Comparison of ENCODE assay signal across 8 cellular contexts in the genomic region with DNA sequence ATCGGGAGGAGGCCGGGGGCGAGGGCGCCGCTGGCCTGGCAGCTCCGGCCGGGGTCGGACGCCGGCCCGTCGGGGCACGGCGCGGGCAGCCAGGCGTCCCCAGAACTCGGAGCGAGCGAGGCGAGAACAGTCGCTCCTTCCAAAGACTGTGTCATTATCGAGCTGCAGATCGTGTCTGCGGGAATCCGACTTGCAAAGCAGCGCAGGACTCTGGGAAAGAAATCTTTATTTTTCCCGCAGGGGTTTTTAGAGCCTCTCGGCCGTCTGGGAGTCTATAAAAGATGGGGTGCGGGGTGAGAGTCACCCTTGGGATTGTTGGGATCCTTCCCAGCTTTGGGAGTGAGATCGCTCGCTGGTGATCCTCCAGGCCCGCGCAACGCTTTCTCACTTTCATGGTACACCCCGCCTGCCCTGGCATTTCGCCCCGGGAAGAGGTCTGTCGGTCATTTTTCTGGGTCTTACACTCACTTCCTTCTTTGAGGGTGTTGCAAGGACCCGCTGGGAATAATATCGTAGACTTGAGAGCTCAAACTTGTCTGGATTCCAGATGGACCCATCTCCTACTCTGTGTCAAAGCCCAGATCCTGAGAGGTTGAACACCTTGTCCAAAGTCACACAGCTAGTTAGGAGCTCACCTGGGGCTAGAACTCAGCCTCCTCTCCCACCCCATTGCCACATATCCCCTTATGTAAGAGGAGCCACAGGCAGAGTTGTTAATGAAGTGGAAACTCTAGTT. TPM values are rescaled to one million over a fixed set of nuclear protein-coding genes. Genes with fewer than 3 reads are reported as not detected.
DNase-seq lines count a peak whose midpoint lies in the region; ATAC-seq, FAIRE-seq and TF ChIP-seq lines count a peak whose summit lies in the region.

No MANE protein-coding gene starts in this region.

- H3K4me3 Mint-ChIP-seq in activated CD4-positive, alpha-beta T cell treated with anti-CD3 and anti-CD28 coated beads for 36 hours: peak overlapping the region; percentile 53

- H3K4me1 Mint-ChIP-seq in activated CD4-positive, alpha-beta T cell treated with anti-CD3 and anti-CD28 coated beads for 36 hours: peaks cover 29% of the 10 kb centered on the region

- no peak for DNase-seq in activated CD4-positive, alpha-beta T cell treated with anti-CD3 and anti-CD28 coated beads for 36 hours
- no peak for DNase-seq in activated CD4-positive, alpha-beta T cell treated with anti-CD3 and anti-CD28 coated beads, Interleukin-2, amount 50 U/mL, for 1 hour
- DNase-seq in SJSA1 (ENCODE audit: low read depth in 1 of 2, low spot score in 2 of 2) (peak in 1 of 2 experiments; percentile 32), endothelial cell of umbilical vein (ENCODE audit: low read depth, low spot score) (peak; percentile 57), upper lobe of right lung (peak; percentile 84)

- peak; percentile 42 for TF ChIP-seq POLR2A in endothelial cell of umbilical vein (IDR thresholded peaks at IDR 0.05; ENCODE audit: low read depth, low read length)

- intact Hi-C loops in activated CD4-positive, alpha-beta T cell treated with anti-CD3 and anti-CD28 coated beads for 36 hours (cut with DNase I, micrococcal nuclease): loop anchor here (2.0 to 5.0 kb wide), 6 partner anchors 43 to 1933 kb away; a partner anchor contains a TSS
- intact Hi-C loops in endothelial cell of umbilical vein (cut with micrococcal nuclease) (loop anchor here (1.0 to 10.0 kb wide), 4 partner anchors 9 to 235 kb away; a partner anchor contains a TSS), upper lobe of right lung (cut with DNase I) (no loop called here)

- peak overlapping the region; percentile 58 for H3K4me2 ChIP-seq in endothelial cell of umbilical vein (ENCODE audit: insufficient read depth, low read length)

- FAIRE-seq in endothelial cell of umbilical vein (lab: Jason Lieb, UNC): peak; percentile 72

- H3K27ac ChIP-seq in SJSA1 (no peak overlapping the region), endothelial cell of umbilical vein (ENCODE audit: insufficient read depth, low read depth, low read length) (peak overlapping the region; percentile 29), upper lobe of right lung (peak overlapping the region; percentile 95)

- H3K27me3 ChIP-seq in SJSA1 (replicated peaks): no peaks in the 10 kb centered on the region
- no peaks in the 10 kb centered on the region for H3K27me3 ChIP-seq in endothelial cell of umbilical vein (ENCODE audit: control insufficient read depth in 2 of 2, insufficient read depth in 2 of 2, low read length in 2 of 2)
- H3K27me3 ChIP-seq in mononuclear cell (ENCODE audit: insufficient read depth, low read length): peaks cover 7% of the 10 kb centered on the region
- no peaks in the 10 kb centered on the region for H3K27me3 ChIP-seq in upper lobe of right lung

- H2AFZ ChIP-seq in endothelial cell of umbilical vein (ENCODE audit: low read depth, low read length): peak overlapping the region; percentile 46

- no peak for ATAC-seq in activated CD4-positive, alpha-beta T cell treated with anti-CD3 and anti-CD28 coated beads for 36 hours
- ATAC-seq in upper lobe of right lung (no peak), GM18520 (IDR thresholded peaks at IDR 0.05; ENCODE audit: unreplicated experiment) (no peak), HG03159 (IDR thresholded peaks at IDR 0.05; ENCODE audit: unreplicated experiment) (no peak)

- peaks cover 12% of the 10 kb centered on the region for H3K36me3 Mint-ChIP-seq in activated CD4-positive, alpha-beta T cell treated with anti-CD3 and anti-CD28 coated beads for 36 hours (ENCODE audit: low read depth)

- peaks cover 20% of the 10 kb centered on the region for H3K27me3 Mint-ChIP-seq in activated CD4-positive, alpha-beta T cell treated with anti-CD3 and anti-CD28 coated beads for 36 hours

- POLR2A ChIA-PET in activated CD4-positive, alpha-beta T cell treated with anti-CD3 and anti-CD28 coated beads for 36 hours (lab: Charles Lee): interaction anchor here (0.8 kb wide), 1 partner anchor 10 kb away, joined by 4 read pairs; no protein-coding TSS in a partner anchor
- POLR2A ChIA-PET in endothelial cell of umbilical vein (lab: Charles Lee): interaction anchor here (0.6 to 2.2 kb wide), 6 partner anchors 11 to 143 kb away, joined by 3 to 8 read pairs (median 3); no protein-coding TSS in a partner anchor

- no peaks in the 10 kb centered on the region for H3K9me1 ChIP-seq in endothelial cell of umbilical vein (replicated peaks; ENCODE audit: control insufficient read depth, extremely low read depth, insufficient read depth, low read length)

- TSS peak; percentile 5 for BruUV-seq in endothelial cell of umbilical vein (replicated peaks; lab: Mats Ljungman, UMichigan)

- H3K4me1 ChIP-seq in SJSA1 (replicated peaks) (peaks cover 9% of the 10 kb centered on the region; the same call in 1 of the 2 replicates), endothelial cell of umbilical vein (ENCODE audit: control insufficient read depth, extremely low read depth, insufficient read depth, low read length) (peaks cover 29% of the 10 kb centered on the region), mononuclear cell (ENCODE audit: insufficient read depth, low read length) (peaks cover 55% of the 10 kb centered on the region), upper lobe of right lung (peaks cover 39% of the 10 kb centered on the region)

- no peak overlapping the region for H3K27ac Mint-ChIP-seq in activated CD4-positive, alpha-beta T cell treated with anti-CD3 and anti-CD28 coated beads for 36 hours

- no peaks in the 10 kb centered on the region for H4K20me1 ChIP-seq in endothelial cell of umbilical vein (replicated peaks; ENCODE audit: control insufficient read depth, extremely low read depth, insufficient read depth, low read length)

- 0 out of 2 replicates have a peak, but pooled peaks cover 12% of the 10 kb centered on the region for H3K36me3 ChIP-seq in SJSA1
- no peaks in the 10 kb centered on the region for H3K36me3 ChIP-seq in endothelial cell of umbilical vein (ENCODE audit: control insufficient read depth in 2 of 2, extremely low read depth in 1 of 2, insufficient read depth in 2 of 2, low read length in 2 of 2)
- peaks cover 7% of the 10 kb centered on the region for H3K36me3 ChIP-seq in upper lobe of right lung

- H3K9ac ChIP-seq in endothelial cell of umbilical vein (replicated peaks; ENCODE audit: extremely low read depth, insufficient read depth, low read length): peak overlapping the region; percentile 54

- dilution Hi-C loops in endothelial cell of umbilical vein (cut with MboI; ENCODE audit: extremely low pct_ligation_motif_present, low sequenced_read_pairs): no loop called here

- H3K9me3 ChIP-seq in SJSA1 (replicated peaks) (no peaks in the 10 kb centered on the region), endothelial cell of umbilical vein (replicated peaks; ENCODE audit: control insufficient read depth, insufficient read depth, low read length) (no peaks in the 10 kb centered on the region), mononuclear cell (ENCODE audit: low read depth, low read length) (no peaks in the 10 kb centered on the region), upper lobe of right lung (no peaks in the 10 kb centered on the region)

- TF ChIP-seq CTCF in endothelial cell of umbilical vein (IDR thresholded peaks at IDR 0.05; ENCODE audit: extremely low read depth in 1 of 2, insufficient read depth in 1 of 2, low read depth in 1 of 2, low read length in 2 of 2): no peak
- TF ChIP-seq CTCF in upper lobe of right lung (IDR thresholded peaks at IDR 0.05): no peak

- CTCF ChIA-PET in activated CD4-positive, alpha-beta T cell treated with anti-CD3 and anti-CD28 coated beads for 36 hours (lab: Charles Lee): interaction anchor here (0.7 to 1.3 kb wide), 5 partner anchors 8 to 210 kb away, joined by 3 to 4 read pairs (median 4); a partner anchor contains a TSS
- CTCF ChIA-PET in endothelial cell of umbilical vein (lab: Charles Lee): interaction anchor here (1.0 to 3.5 kb wide), 17 partner anchors 9 to 113 kb away, joined by 3 to 37 read pairs (median 7); a partner anchor contains a TSS

- H3K4me3 ChIP-seq in SJSA1: peak overlapping the region; percentile 73
- H3K4me3 ChIP-seq in endothelial cell of umbilical vein (replicated peaks in 1 of 3; ENCODE audit: insufficient read depth in 1 of 3, low read depth in 1 of 3, low read length in 3 of 3): peak overlapping the region; percentile 64 to 93 (median 81)
- peak overlapping the region; percentile 89 for H3K4me3 ChIP-seq in mononuclear cell (ENCODE audit: low read length)
- peak overlapping the region; percentile 100 for H3K4me3 ChIP-seq in upper lobe of right lung

- H3K9me3 Mint-ChIP-seq in activated CD4-positive, alpha-beta T cell treated with anti-CD3 and anti-CD28 coated beads for 36 hours (ENCODE audit: low read depth): no peaks in the 10 kb centered on the region

- H3K79me2 ChIP-seq in endothelial cell of umbilical vein (ENCODE audit: control insufficient read depth, insufficient read depth, low read length): peaks cover 59% of the 10 kb centered on the region

RNA-seq across cellular contexts. Expression of a gene that starts 1.0 kb away (rescaled TPM):
- total RNA-seq in activated CD4-positive, alpha-beta T cell treated with anti-CD3 and anti-CD28 coated beads for 36 hours: 1 to 10 TPM; 1.4 to 1.5 TPM
- 14.8 and 15.8 TPM in 2 replicates for total RNA-seq in SJSA1 (2014; rRNA removed; shearing (Covaris generic))
- total RNA-seq in endothelial cell of umbilical vein: 42.6 and 44.1 TPM in 2 replicates
- polyA plus RNA-seq in endothelial cell of umbilical vein: 63.7 and 89.3 TPM in 2 replicates
- polyA plus RNA-seq in endothelial cell of umbilical vein (2011; cell fraction: cytosol; rRNA removed): 49.2 and 66.4 TPM in 2 replicates
- polyA plus RNA-seq in endothelial cell of umbilical vein (2011; cell fraction: nucleus; rRNA removed): 18.1 and 22.7 TPM in 2 replicates
- 24.5 and 41.0 TPM in 2 replicates for polyA plus RNA-seq in endothelial cell of umbilical vein (2012)
- 14.8 and 20.9 TPM in 2 replicates for polyA minus RNA-seq in endothelial cell of umbilical vein
- polyA minus RNA-seq in endothelial cell of umbilical vein (2011; cell fraction: cytosol; rRNA and poly(A)+ RNA removed): 3.6 TPM
- 5.1 and 10.4 TPM in 2 replicates for polyA minus RNA-seq in endothelial cell of umbilical vein (2011; cell fraction: nucleus; rRNA and poly(A)+ RNA removed)
- total RNA-seq in mononuclear cell: 6.3 TPM
- total RNA-seq in upper lobe of right lung: 37.5 TPM

RNA-seq across cellular contexts. Expression of a gene that starts 1.5 kb away (rescaled TPM):
- 100 to 1,000 TPM in 1 of 2 experiments, 10 to 100 TPM in 1; 91.3 to 107 TPM for total RNA-seq in activated CD4-positive, alpha-beta T cell treated with anti-CD3 and anti-CD28 coated beads for 36 hours
- 60.5 and 71.3 TPM in 2 replicates for total RNA-seq in SJSA1 (2014; rRNA removed; shearing (Covaris generic))
- total RNA-seq in endothelial cell of umbilical vein (80.9 and 95.2 TPM in 2 replicates), mononuclear cell (30.2 TPM), upper lobe of right lung (70.7 TPM)
- 123 and 135 TPM in 2 replicates for polyA plus RNA-seq in endothelial cell of umbilical vein
- 77.1 and 82.2 TPM in 2 replicates for polyA plus RNA-seq in endothelial cell of umbilical vein (2011; cell fraction: cytosol; rRNA removed)
- polyA plus RNA-seq in endothelial cell of umbilical vein (2011; cell fraction: nucleus; rRNA removed): 284 and 338 TPM in 2 replicates
- 68.3 and 74.8 TPM in 2 replicates for polyA plus RNA-seq in endothelial cell of umbilical vein (2012)
- 155 and 161 TPM in 2 replicates for polyA minus RNA-seq in endothelial cell of umbilical vein
- polyA minus RNA-seq in endothelial cell of umbilical vein (2011; cell fraction: cytosol; rRNA and poly(A)+ RNA removed): 55.2 TPM
- polyA minus RNA-seq in endothelial cell of umbilical vein (2011; cell fraction: nucleus; rRNA and poly(A)+ RNA removed): 90.5 and 121 TPM in 2 replicates

RNA-seq across cellular contexts. Expression of a gene that starts 53.8 kb away (rescaled TPM):
- total RNA-seq in activated CD4-positive, alpha-beta T cell treated with anti-CD3 and anti-CD28 coated beads for 36 hours: 10 to 100 TPM; 34.6 to 42.8 TPM
- total RNA-seq in SJSA1 (2014; rRNA removed; shearing (Covaris generic)): 50.1 and 57.7 TPM in 2 replicates
- total RNA-seq in endothelial cell of umbilical vein (52.0 and 53.2 TPM in 2 replicates), mononuclear cell (5.5 TPM), upper lobe of right lung (63.2 TPM)
- polyA plus RNA-seq in endothelial cell of umbilical vein: 125 and 141 TPM in 2 replicates
- polyA plus RNA-seq in endothelial cell of umbilical vein (2011; cell fraction: cytosol; rRNA removed): 68.6 and 70.6 TPM in 2 replicates
- polyA plus RNA-seq in endothelial cell of umbilical vein (2011; cell fraction: nucleus; rRNA removed): 68.5 and 71.9 TPM in 2 replicates
- polyA plus RNA-seq in endothelial cell of umbilical vein (2012): 45.3 and 45.4 TPM in 2 replicates
- 120 and 142 TPM in 2 replicates for polyA minus RNA-seq in endothelial cell of umbilical vein
- 52.4 TPM for polyA minus RNA-seq in endothelial cell of umbilical vein (2011; cell fraction: cytosol; rRNA and poly(A)+ RNA removed)
- 34.2 and 41.0 TPM in 2 replicates for polyA minus RNA-seq in endothelial cell of umbilical vein (2011; cell fraction: nucleus; rRNA and poly(A)+ RNA removed)

RNA-seq across cellular contexts. Expression of a gene that starts 53.9 kb away (rescaled TPM):
- 10 to 100 TPM; 52.3 to 54.2 TPM for total RNA-seq in activated CD4-positive, alpha-beta T cell treated with anti-CD3 and anti-CD28 coated beads for 36 hours
- total RNA-seq in SJSA1 (2014; rRNA removed; shearing (Covaris generic)): 59.1 and 60.1 TPM in 2 replicates
- total RNA-seq in endothelial cell of umbilical vein (43.6 and 50.7 TPM in 2 replicates), mononuclear cell (24.6 TPM), upper lobe of right lung (27.0 TPM)
- 47.6 and 52.9 TPM in 2 replicates for polyA plus RNA-seq in endothelial cell of umbilical vein
- 65.1 and 71.5 TPM in 2 replicates for polyA plus RNA-seq in endothelial cell of umbilical vein (2011; cell fraction: cytosol; rRNA removed)
- 32.8 and 36.5 TPM in 2 replicates for polyA plus RNA-seq in endothelial cell of umbilical vein (2011; cell fraction: nucleus; rRNA removed)
- polyA plus RNA-seq in endothelial cell of umbilical vein (2012): 53.4 and 74.3 TPM in 2 replicates
- 22.0 and 29.5 TPM in 2 replicates for polyA minus RNA-seq in endothelial cell of umbilical vein
- 34.4 TPM for polyA minus RNA-seq in endothelial cell of umbilical vein (2011; cell fraction: cytosol; rRNA and poly(A)+ RNA removed)
- polyA minus RNA-seq in endothelial cell of umbilical vein (2011; cell fraction: nucleus; rRNA and poly(A)+ RNA removed): 11.1 and 17.5 TPM in 2 replicates

Comparison
In these comparisons a context has a peak if more than half of its experiments do, and no peak if none do; other contexts are left out.
1. DNase-seq: peak in endothelial cell of umbilical vein (single experiment) and upper lobe of right lung (single experiment); none in activated CD4-positive, alpha-beta T cell treated with anti-CD3 and anti-CD28 coated beads for 36 hours (single experiment) and activated CD4-positive, alpha-beta T cell treated with anti-CD3 and anti-CD28 coated beads, Interleukin-2, amount 50 U/mL, for 1 hour (single experiment).
2. Peak in every context shown above with its lines, with median percentiles within 50 percentile points of each other: H3K4me3 ChIP-seq.